In genomic region chr6:106115231-106115630, GRCh38 we compare ENCODE assay signal across 18 cellular contexts. TPM values are rescaled to one million over a fixed set of nuclear protein-coding genes. Genes with fewer than 3 reads are reported as not detected.
A peak's percentile ranks its signal among the peaks of the same experiment; 100 is the strongest.
DNase-seq lines count a peak whose midpoint lies in the region; ATAC-seq and TF ChIP-seq lines count a peak whose summit lies in the region.
"Had no signal": no experiment of that assay in that cellular context is flagged by ENCODE, and none has a peak within 500 bp of the region (broad histone marks: within the 10 kb centered on the region; RNA-seq: fewer than 3 reads in every experiment).

No MANE protein-coding gene starts in this region.

- intact Hi-C loops in natural killer cell (cut with micrococcal nuclease) = no loop called here
- intact Hi-C loops in right cardiac atrium (cut with DNase I) = no loop called here

- H4K20me1 ChIP-seq in OCI-LY3 (ENCODE audit: insufficient read depth, low read length) = no peaks in the 10 kb centered on the region

- no peaks in the 10 kb centered on the region for H3K27me3 Mint-ChIP-seq in natural killer cell treated with Interleukin-12 subunit alpha and Interleukin-12 subunit beta and Interleukin-15 and Interleukin-18, amount 100 ng/mL, for 72 hours
- H3K27me3 Mint-ChIP-seq in natural killer cell (ENCODE audit: low read depth in 2 of 2) = no peaks in the 10 kb centered on the region
- peaks cover 9% of the 10 kb centered on the region for H3K27me3 Mint-ChIP-seq in activated naive CD8-positive, alpha-beta T cell treated with anti-CD3 and anti-CD28 coated beads, Interleukin-2, amount 50 U/mL, for 24 hours
- no peaks in the 10 kb centered on the region for H3K27me3 Mint-ChIP-seq in stimulated activated memory B cell treated with anti-CD40 and anti-IgM and Interleukin-4, amounts not matched to agents 10 μg/mL and 1 μg/mL and 100 μg/mL, for 72 hours

- H3K79me2 ChIP-seq in OCI-LY3 (ENCODE audit: low read length) = no peaks in the 10 kb centered on the region

- peak overlapping the region; percentile 30; the same call in 1 of the 2 replicates for H2AFZ ChIP-seq in OCI-LY3 (ENCODE audit: low read depth, low read length)

- H3K9me3 ChIP-seq in OCI-LY3 (ENCODE audit: insufficient read depth, low read length) (peaks cover 5% of the 10 kb centered on the region; the same call in 1 of the 2 replicates), right cardiac atrium (ENCODE audit: control insufficient read depth, low read length) (no peaks in the 10 kb centered on the region)
- H3K9me3 ChIP-seq: BE2C, MG63 had no signal

- WGBS in right cardiac atrium = 90% methylated on average over 6 of the region's 6 CpGs

- H3K4me3 Mint-ChIP-seq in natural killer cell treated with Interleukin-12 subunit alpha and Interleukin-12 subunit beta and Interleukin-15 and Interleukin-18, amount 100 ng/mL, for 72 hours = peak overlapping the region; percentile 76
- H3K4me3 Mint-ChIP-seq in natural killer cell = no peak overlapping the region
- no peak overlapping the region for H3K4me3 Mint-ChIP-seq in activated naive CD8-positive, alpha-beta T cell treated with anti-CD3 and anti-CD28 coated beads, Interleukin-2, amount 50 U/mL, for 24 hours
- peak overlapping the region; percentile 46 for H3K4me3 Mint-ChIP-seq in stimulated activated memory B cell treated with anti-CD40 and anti-IgM and Interleukin-4, amounts not matched to agents 10 μg/mL and 1 μg/mL and 100 μg/mL, for 72 hours
- H3K4me3 Mint-ChIP-seq: H9 had no signal

- H3K36me3 ChIP-seq in OCI-LY3 (replicated peaks; ENCODE audit: low read depth, low read length) = no peaks in the 10 kb centered on the region
- H3K36me3 ChIP-seq: BE2C, MG63 had no signal

- H3K27ac Mint-ChIP-seq in natural killer cell treated with Interleukin-12 subunit alpha and Interleukin-12 subunit beta and Interleukin-15 and Interleukin-18, amount 100 ng/mL, for 72 hours = peak overlapping the region; percentile 96 to 100
- peak overlapping the region in 1 of 2 donors; percentile 41 for H3K27ac Mint-ChIP-seq in natural killer cell
- peak overlapping the region; percentile 64 for H3K27ac Mint-ChIP-seq in activated naive CD8-positive, alpha-beta T cell treated with anti-CD3 and anti-CD28 coated beads, Interleukin-2, amount 50 U/mL, for 24 hours
- H3K27ac Mint-ChIP-seq in stimulated activated memory B cell treated with anti-CD40 and anti-IgM and Interleukin-4, amounts not matched to agents 10 μg/mL and 1 μg/mL and 100 μg/mL, for 72 hours = peak overlapping the region; percentile 74
- H3K27ac Mint-ChIP-seq: H9 had no signal

- H3K27me3 ChIP-seq in OCI-LY3 (ENCODE audit: low read depth, low read length) (no peaks in the 10 kb centered on the region), right cardiac atrium (ENCODE audit: control insufficient read depth, insufficient read depth) (no peaks in the 10 kb centered on the region)
- H3K27me3 ChIP-seq: BE2C, MG63 had no signal

- DNase-seq in natural killer cell treated with Interleukin-12 subunit alpha and Interleukin-12 subunit beta and Interleukin-15 and Interleukin-18, amount 100 ng/mL, for 72 hours (ENCODE audit: low spot score) = no peak
- DNase-seq in natural killer cell = no peak
- no peak for DNase-seq in activated naive CD8-positive, alpha-beta T cell treated with anti-CD3 and anti-CD28 coated beads, Interleukin-2, amount 50 U/mL, for 24 hours
- DNase-seq in right cardiac atrium = no peak
- DNase-seq in NCI-H2227 (lab: John Stamatoyannopoulos, UW; ENCODE audit: unreplicated experiment) = no peak
- no peak for DNase-seq in HUDEP-2 (lab: John Stamatoyannopoulos, UW; ENCODE audit: unreplicated experiment in 76 of 76)
- DNase-seq: BE2C, COR-L47, DMS153, H9, MG63, NCI-H1105, NCI-H187, NCI-H446 treated with DMSO at 0.1 percent for 48 hours, NCI-H774, SHP77 had no signal

- peak overlapping the region; percentile 78 for H3K4me2 ChIP-seq in OCI-LY3 (ENCODE audit: low read length)

- peaks cover 5% of the 10 kb centered on the region for H3K36me3 Mint-ChIP-seq in natural killer cell treated with Interleukin-12 subunit alpha and Interleukin-12 subunit beta and Interleukin-15 and Interleukin-18, amount 100 ng/mL, for 72 hours
- H3K36me3 Mint-ChIP-seq in natural killer cell = no peaks in the 10 kb centered on the region
- no peaks in the 10 kb centered on the region for H3K36me3 Mint-ChIP-seq in activated naive CD8-positive, alpha-beta T cell treated with anti-CD3 and anti-CD28 coated beads, Interleukin-2, amount 50 U/mL, for 24 hours (ENCODE audit: low read depth)
- H3K36me3 Mint-ChIP-seq in stimulated activated memory B cell treated with anti-CD40 and anti-IgM and Interleukin-4, amounts not matched to agents 10 μg/mL and 1 μg/mL and 100 μg/mL, for 72 hours = no peaks in the 10 kb centered on the region

- H3K4me1 Mint-ChIP-seq in natural killer cell treated with Interleukin-12 subunit alpha and Interleukin-12 subunit beta and Interleukin-15 and Interleukin-18, amount 100 ng/mL, for 72 hours (ENCODE audit: low read depth in 2 of 2) = peaks cover 78 to 85% of the 10 kb centered on the region in 2 donors
- H3K4me1 Mint-ChIP-seq in natural killer cell = peaks cover 78 to 88% of the 10 kb centered on the region in 2 donors
- peaks cover 94% of the 10 kb centered on the region for H3K4me1 Mint-ChIP-seq in activated naive CD8-positive, alpha-beta T cell treated with anti-CD3 and anti-CD28 coated beads, Interleukin-2, amount 50 U/mL, for 24 hours
- H3K4me1 Mint-ChIP-seq in stimulated activated memory B cell treated with anti-CD40 and anti-IgM and Interleukin-4, amounts not matched to agents 10 μg/mL and 1 μg/mL and 100 μg/mL, for 72 hours = peaks cover 48% of the 10 kb centered on the region

- ATAC-seq in natural killer cell treated with Interleukin-12 subunit alpha and Interleukin-12 subunit beta and Interleukin-15 and Interleukin-18, amount 100 ng/mL, for 72 hours = no peak
- ATAC-seq in natural killer cell (no peak), right cardiac atrium (no peak)
- no peak for ATAC-seq in activated naive CD8-positive, alpha-beta T cell treated with anti-CD3 and anti-CD28 coated beads, Interleukin-2, amount 50 U/mL, for 24 hours
- no peak for ATAC-seq in stimulated activated memory B cell treated with anti-CD40 and anti-IgM and Interleukin-4, amounts not matched to agents 10 μg/mL and 1 μg/mL and 100 μg/mL, for 72 hours

- H3K9ac ChIP-seq in OCI-LY3 (ENCODE audit: low read length) = peak overlapping the region; percentile 67; the same call in 1 of the 2 replicates

- H3K27ac ChIP-seq in OCI-LY3 (ENCODE audit: low read length) (peak overlapping the region; percentile 88), right cardiac atrium (ENCODE audit: low read length) (no peak overlapping the region)

- TF ChIP-seq CTCF in natural killer cell (IDR thresholded peaks at IDR 0.05) (no peak), OCI-LY3 (IDR thresholded peaks at IDR 0.05; ENCODE audit: low read depth, low read length) (no peak)

- H3K9me3 Mint-ChIP-seq in natural killer cell treated with Interleukin-12 subunit alpha and Interleukin-12 subunit beta and Interleukin-15 and Interleukin-18, amount 100 ng/mL, for 72 hours = no peaks in the 10 kb centered on the region
- no peaks in the 10 kb centered on the region for H3K9me3 Mint-ChIP-seq in natural killer cell
- no peaks in the 10 kb centered on the region for H3K9me3 Mint-ChIP-seq in activated naive CD8-positive, alpha-beta T cell treated with anti-CD3 and anti-CD28 coated beads, Interleukin-2, amount 50 U/mL, for 24 hours
- H3K9me3 Mint-ChIP-seq in stimulated activated memory B cell treated with anti-CD40 and anti-IgM and Interleukin-4, amounts not matched to agents 10 μg/mL and 1 μg/mL and 100 μg/mL, for 72 hours = no peaks in the 10 kb centered on the region
- H3K9me3 Mint-ChIP-seq: H9 had no signal

- H3K4me1 ChIP-seq in OCI-LY3 (ENCODE audit: low read length) = peaks cover 88% of the 10 kb centered on the region
- no peaks in the 10 kb centered on the region for H3K4me1 ChIP-seq in right cardiac atrium (ENCODE audit: control insufficient read depth, insufficient read depth, low read length)

- H3K4me3 ChIP-seq in OCI-LY3 (ENCODE audit: low read length) (peak overlapping the region; percentile 52), right cardiac atrium (ENCODE audit: low read length) (no peak overlapping the region)
- H3K4me3 ChIP-seq: MG63 had no signal

RNA-seq across cellular contexts. Expression of gene PRDM1, which starts 29.1 kb away (rescaled TPM):
- 100 to 1,000 TPM; 174 to 192 TPM for total RNA-seq in natural killer cell treated with Interleukin-12 subunit alpha and Interleukin-12 subunit beta and Interleukin-15 and Interleukin-18, amount 100 ng/mL, for 72 hours
- total RNA-seq in natural killer cell (100 to 1,000 TPM; 165 to 180 (median 177) TPM), right cardiac atrium (1 to 10 TPM in 3 of 4 donors, under 1 TPM in 1; 0.91 to 1.5 (median 1.4) TPM)
- polyA plus RNA-seq in right cardiac atrium = 0.41 TPM

Comparison
In these comparisons a context has a peak if more than half of its experiments do, and no peak if none do; other contexts are left out.
1. H3K4me3 Mint-ChIP-seq: peak in natural killer cell treated with Interleukin-12 subunit alpha and Interleukin-12 subunit beta and Interleukin-15 and Interleukin-18, amount 100 ng/mL, for 72 hours (single experiment) and stimulated activated memory B cell treated with anti-CD40 and anti-IgM and Interleukin-4, amounts not matched to agents 10 μg/mL and 1 μg/mL and 100 μg/mL, for 72 hours (single experiment); none in natural killer cell (single experiment) and activated naive CD8-positive, alpha-beta T cell treated with anti-CD3 and anti-CD28 coated beads, Interleukin-2, amount 50 U/mL, for 24 hours (single experiment).
2. RNA of gene PRDM1, which starts 29.1 kb away (total RNA-seq): 174 to 192 TPM in natural killer cell treated with Interleukin-12 subunit alpha and Interleukin-12 subunit beta and Interleukin-15 and Interleukin-18, amount 100 ng/mL, for 72 hours and 165 to 180 TPM in natural killer cell; 0.91 to 1.5 TPM in right cardiac atrium; every median in the first group is over 10 times any median in the second.